In genomic region chr6:39449022-39449421, GRCh38 we compare ENCODE assay signal across 26 cellular contexts.
DNase-seq lines count a peak whose midpoint lies in the region; ATAC-seq, FAIRE-seq and TF ChIP-seq lines count a peak whose summit lies in the region.
"Had no signal": no experiment of that assay in that cellular context is flagged by ENCODE, and none has a peak within 500 bp of the region (broad histone marks: within the 10 kb centered on the region; RNA-seq: fewer than 3 reads in every experiment).

No MANE protein-coding gene starts in this region.

- TF ChIP-seq EP300 in K562 (IDR thresholded peaks at IDR 0.05; ENCODE audit: low read length) = no peak
- no peak for TF ChIP-seq EP300 in neural cell (conservative IDR thresholded peaks at IDR 0.05; ENCODE audit: poor library complexity, severe bottlenecking)

- H3K27ac Mint-ChIP-seq in activated CD4-positive, alpha-beta T cell treated with anti-CD3 and anti-CD28 coated beads, Interleukin-2, amount 10 ng/mL, durations not matched to agents 24 days and 14 days = no peak overlapping the region
- no peak overlapping the region for H3K27ac Mint-ChIP-seq in activated CD4-positive, alpha-beta T cell treated with anti-CD3 and anti-CD28 coated beads for 36 hours
- no peak overlapping the region for H3K27ac Mint-ChIP-seq in endodermal cell
- H3K27ac Mint-ChIP-seq: B cell; CD14-positive monocyte; CD8-positive, alpha-beta memory T cell had no signal

- no peak overlapping the region for H3K4me3 ChIP-seq in K562
- H3K4me3 ChIP-seq in neural cell (ENCODE audit: low read length) = no peak overlapping the region
- H3K4me3 ChIP-seq in endodermal cell (ENCODE audit: low read length) = no peak overlapping the region
- H3K4me3 ChIP-seq: A549, BLaER1, GM12878 had no signal

- H3K27me3 ChIP-seq in K562 (ENCODE audit: control insufficient read depth in 2 of 2, insufficient read depth in 2 of 2, low read length in 2 of 2) = no peaks in the 10 kb centered on the region
- H3K27me3 ChIP-seq in neural cell (ENCODE audit: insufficient read depth, low read depth, low read length) = no peaks in the 10 kb centered on the region
- H3K27me3 ChIP-seq in endodermal cell (ENCODE audit: control insufficient read depth, insufficient read depth, low read length, poor library complexity, severe bottlenecking) = peaks cover 16% of the 10 kb centered on the region
- H3K27me3 ChIP-seq: BLaER1 had no signal

- CTCF ChIA-PET in activated CD4-positive, alpha-beta T cell treated with anti-CD3 and anti-CD28 coated beads for 36 hours (lab: Charles Lee) = no interaction called here
- CTCF ChIA-PET in K562 (lab: Yijun Ruan, JAX; ENCODE audit: low intra/inter-chr PET ratio) = no interaction called here

- no TSS peak for BruUV-seq in K562 (replicated peaks; lab: Mats Ljungman, UMichigan)

- no peaks in the 10 kb centered on the region for H3K9me2 ChIP-seq in neural cell (ENCODE audit: insufficient read depth, low read length)

- H3K9ac ChIP-seq in K562 (ENCODE audit: insufficient read depth in 1 of 2, low read depth in 2 of 2, low read length in 2 of 2) (no peak overlapping the region), neural cell (ENCODE audit: low read length) (no peak overlapping the region), endodermal cell (ENCODE audit: extremely low read depth, low read length, poor library complexity, severe bottlenecking) (no peak overlapping the region)
- H3K9ac ChIP-seq: BLaER1 had no signal

- TF ChIP-seq POLR2A in K562 (conservative IDR thresholded peaks at IDR 0.05) = no peak

- in situ Hi-C loops in K562 (cut with MboI) = no loop called here

- H3K79me2 ChIP-seq in K562 (ENCODE audit: control insufficient read depth, insufficient read depth, low read length) (no peaks in the 10 kb centered on the region), neural cell (replicated peaks; ENCODE audit: insufficient read depth, low read length) (no peaks in the 10 kb centered on the region)

- no peaks in the 10 kb centered on the region for H3F3A ChIP-seq in neural cell (ENCODE audit: insufficient read depth, low read length, poor library complexity, severe bottlenecking)

- no peak overlapping the region for H2AFZ ChIP-seq in K562 (ENCODE audit: low read depth, low read length)
- H2AFZ ChIP-seq in neural cell (ENCODE audit: low read depth, low read length) = no peak overlapping the region

- TF ChIP-seq RAD21 in K562 (CRISPR knock-in tag; conservative IDR thresholded peaks at IDR 0.05 in 1 of 2, IDR thresholded peaks at IDR 0.05 in 1 of 2) (no peak), neural cell (conservative IDR thresholded peaks at IDR 0.05) (no peak)

- 1% methylated on average over 5 of the region's 5 CpGs for WGBS in K562 (ENCODE audit: insufficient coverage, low coverage, missing lambda C conversion rate)
- 90% methylated on average over 5 of the region's 5 CpGs for WGBS in endodermal cell (ENCODE audit: insufficient coverage in 1 of 2, insufficient read length in 1 of 2), 2 experiments

- POLR2A ChIA-PET in activated CD4-positive, alpha-beta T cell treated with anti-CD3 and anti-CD28 coated beads for 36 hours (lab: Charles Lee) = no interaction called here
- POLR2A ChIA-PET in K562 (lab: Yijun Ruan, JAX) = interaction anchor here (1.1 kb wide), 1 partner anchor 10 kb away, joined by 3 read pairs; no protein-coding TSS in a partner anchor

- H4K20me1 ChIP-seq in K562 (replicated peaks; ENCODE audit: control insufficient read depth, insufficient read depth, low read length) = no peaks in the 10 kb centered on the region
- H4K20me1 ChIP-seq in neural cell (ENCODE audit: insufficient read depth) = no peaks in the 10 kb centered on the region
- H4K20me1 ChIP-seq: BLaER1 had no signal

- H3K9me3 Mint-ChIP-seq in activated CD4-positive, alpha-beta T cell treated with anti-CD3 and anti-CD28 coated beads, Interleukin-2, amount 10 ng/mL, durations not matched to agents 24 days and 14 days = peaks cover 2% of the 10 kb centered on the region
- peaks cover 4% of the 10 kb centered on the region for H3K9me3 Mint-ChIP-seq in activated CD4-positive, alpha-beta T cell treated with anti-CD3 and anti-CD28 coated beads for 36 hours (ENCODE audit: low read depth)
- H3K9me3 Mint-ChIP-seq in endodermal cell = peaks cover 10% of the 10 kb centered on the region

- no peaks in the 10 kb centered on the region for H3K36me3 Mint-ChIP-seq in activated CD4-positive, alpha-beta T cell treated with anti-CD3 and anti-CD28 coated beads, Interleukin-2, amount 10 ng/mL, durations not matched to agents 24 days and 14 days (ENCODE audit: low read depth)
- H3K36me3 Mint-ChIP-seq in activated CD4-positive, alpha-beta T cell treated with anti-CD3 and anti-CD28 coated beads for 36 hours (ENCODE audit: low read depth) = peaks cover 1% of the 10 kb centered on the region
- H3K36me3 Mint-ChIP-seq in endodermal cell (ENCODE audit: low read depth) = peaks cover under 1% of the 10 kb centered on the region
- H3K36me3 Mint-ChIP-seq: CD14-positive monocyte; CD4-positive, alpha-beta memory T cell; CD4-positive, CD25-positive, alpha-beta regulatory T cell; CD8-positive, alpha-beta memory T cell had no signal

- no peak for FAIRE-seq in K562 (lab: Jason Lieb, UNC)
- FAIRE-seq: A549, GM12878, GM12892, GM18507 had no signal

- no peak overlapping the region for H3K27ac ChIP-seq in K562 (ENCODE audit: extremely low read depth, low read depth, low read length)
- peak overlapping the region; percentile 7 for H3K27ac ChIP-seq in neural cell (ENCODE audit: low read length)
- H3K27ac ChIP-seq in endodermal cell (ENCODE audit: low read depth, low read length) = no peak overlapping the region
- H3K27ac ChIP-seq: 22Rv1, A549, BLaER1 had no signal

- no peaks in the 10 kb centered on the region for H3K27me3 Mint-ChIP-seq in activated CD4-positive, alpha-beta T cell treated with anti-CD3 and anti-CD28 coated beads, Interleukin-2, amount 10 ng/mL, durations not matched to agents 24 days and 14 days
- H3K27me3 Mint-ChIP-seq in activated CD4-positive, alpha-beta T cell treated with anti-CD3 and anti-CD28 coated beads for 36 hours = peaks cover 23% of the 10 kb centered on the region
- H3K27me3 Mint-ChIP-seq in endodermal cell (ENCODE audit: insufficient read depth) = peaks cover 11% of the 10 kb centered on the region

- H3K9me3 ChIP-seq in K562 (replicated peaks; ENCODE audit: control insufficient read depth, insufficient read depth, low read depth, low read length) (no peaks in the 10 kb centered on the region), neural cell (ENCODE audit: low read length) (no peaks in the 10 kb centered on the region), endodermal cell (ENCODE audit: control insufficient read depth, low read length) (peaks cover 1% of the 10 kb centered on the region)
- H3K9me3 ChIP-seq: A549, BLaER1 had no signal

- no peak for TF ChIP-seq CTCF in K562 (IDR thresholded peaks at IDR 0.05 in 2 of 3, conservative IDR thresholded peaks at IDR 0.05 in 1 of 3; ENCODE audit: insufficient read depth in 2 of 3, low read depth in 1 of 3, low read length in 3 of 3)
- no peak for TF ChIP-seq CTCF in neural cell (IDR thresholded peaks at IDR 0.05; ENCODE audit: poor library complexity, severe bottlenecking)
- TF ChIP-seq CTCF in endodermal cell (conservative IDR thresholded peaks at IDR 0.05) = no peak

- intact Hi-C loops in activated CD4-positive, alpha-beta T cell treated with anti-CD3 and anti-CD28 coated beads, Interleukin-2, amount 10 ng/mL, durations not matched to agents 24 days and 14 days (cut with micrococcal nuclease) = no loop called here
- intact Hi-C loops in activated CD4-positive, alpha-beta T cell treated with anti-CD3 and anti-CD28 coated beads for 36 hours (cut with DNase I, micrococcal nuclease) = no loop called here
- intact Hi-C loops in K562 (cut with micrococcal nuclease) = no loop called here

- no peak overlapping the region for H3K4me2 ChIP-seq in K562 (ENCODE audit: insufficient read depth, low read length)
- H3K4me2 ChIP-seq in neural cell (ENCODE audit: low read length) = no peak overlapping the region
- H3K4me2 ChIP-seq: A549, BLaER1 had no signal

- H3K9me1 ChIP-seq in K562 (ENCODE audit: control insufficient read depth, insufficient read depth, low read length) = no peaks in the 10 kb centered on the region

- H3K36me3 ChIP-seq in K562 (ENCODE audit: control insufficient read depth, insufficient read depth, low read length) (no peaks in the 10 kb centered on the region), neural cell (ENCODE audit: insufficient read depth, low read length) (no peaks in the 10 kb centered on the region), endodermal cell (ENCODE audit: control insufficient read depth, insufficient read depth, low read length) (no peaks in the 10 kb centered on the region)
- H3K36me3 ChIP-seq: BLaER1 had no signal

- H3K4me3 Mint-ChIP-seq in activated CD4-positive, alpha-beta T cell treated with anti-CD3 and anti-CD28 coated beads, Interleukin-2, amount 10 ng/mL, durations not matched to agents 24 days and 14 days = no peak overlapping the region
- no peak overlapping the region for H3K4me3 Mint-ChIP-seq in activated CD4-positive, alpha-beta T cell treated with anti-CD3 and anti-CD28 coated beads for 36 hours
- no peak overlapping the region for H3K4me3 Mint-ChIP-seq in endodermal cell
- H3K4me3 Mint-ChIP-seq: B cell; CD14-positive monocyte; CD4-positive, alpha-beta memory T cell; CD4-positive, CD25-positive, alpha-beta regulatory T cell; CD8-positive, alpha-beta memory T cell had no signal

- DNase-seq in activated CD4-positive, alpha-beta T cell treated with anti-CD3 and anti-CD28 coated beads, Interleukin-2, amount 10 ng/mL, durations not matched to agents 24 days and 14 days = peak; percentile 39
- no peak for DNase-seq in activated CD4-positive, alpha-beta T cell treated with anti-CD3 and anti-CD28 coated beads for 36 hours
- DNase-seq in K562 (ENCODE audit: extremely low read depth in 1 of 4, low spot score in 3 of 4) (no peak), endodermal cell (no peak)
- DNase-seq: AML-193; C1 segment of cervical spinal cord; CD4-positive, alpha-beta memory T cell; CD4-positive, CD25-positive, alpha-beta regulatory T cell; CD8-positive, alpha-beta memory T cell; COR-L47; DMS 273 treated with DMSO at 0.1 percent for 48 hours; DMS153; DMS53; DMS79; DND-41; EL; GDM1 had no signal

- no peak for ATAC-seq in activated CD4-positive, alpha-beta T cell treated with anti-CD3 and anti-CD28 coated beads for 36 hours
- no peak for ATAC-seq in K562
- ATAC-seq: A549, GM12878 had no signal

- no peaks in the 10 kb centered on the region for H3K4me1 ChIP-seq in K562 (replicated peaks in 1 of 2; ENCODE audit: control insufficient read depth in 2 of 2, insufficient read depth in 2 of 2, low read length in 2 of 2)
- H3K4me1 ChIP-seq in endodermal cell (ENCODE audit: control insufficient read depth, insufficient read depth, low read length) = no peaks in the 10 kb centered on the region
- H3K4me1 ChIP-seq: A549, BLaER1 had no signal

- H3K4me1 Mint-ChIP-seq in activated CD4-positive, alpha-beta T cell treated with anti-CD3 and anti-CD28 coated beads, Interleukin-2, amount 10 ng/mL, durations not matched to agents 24 days and 14 days = no peaks in the 10 kb centered on the region
- peaks cover 14% of the 10 kb centered on the region for H3K4me1 Mint-ChIP-seq in activated CD4-positive, alpha-beta T cell treated with anti-CD3 and anti-CD28 coated beads for 36 hours
- peaks cover 2% of the 10 kb centered on the region for H3K4me1 Mint-ChIP-seq in endodermal cell
- H3K4me1 Mint-ChIP-seq: B cell; CD14-positive monocyte; CD4-positive, alpha-beta memory T cell; CD4-positive, CD25-positive, alpha-beta regulatory T cell; CD8-positive, alpha-beta memory T cell had no signal
